Comparison of ENCODE assay signal across 10 cellular contexts in genomic region chr14:69059658-69060648, GRCh38.
A peak's percentile ranks its signal among the peaks of the same experiment; 100 is the strongest.
DNase-seq lines count a peak whose midpoint lies in the region; ATAC-seq, FAIRE-seq and TF ChIP-seq lines count a peak whose summit lies in the region.
"Had no signal": no experiment of that assay in that cellular context is flagged by ENCODE, and none has a peak within 500 bp of the region (broad histone marks: within the 10 kb centered on the region; RNA-seq: fewer than 3 reads in every experiment).

No MANE protein-coding gene starts in this region.

- no peak overlapping the region for H3K4me3 ChIP-seq in AG10803 (ENCODE audit: low read length)
- no peak overlapping the region for H3K4me3 ChIP-seq in fibroblast of lung (replicated peaks in 1 of 4; ENCODE audit: control extremely low read depth in 1 of 4, insufficient read depth in 1 of 4, low read depth in 3 of 4, low read length in 4 of 4)

- H3K27ac ChIP-seq in fibroblast of lung (ENCODE audit: insufficient read depth, low read length): peak overlapping the region; percentile 24

- H3K4me1 ChIP-seq in fibroblast of lung (ENCODE audit: control insufficient read depth, extremely low read depth, insufficient read depth, low read length): peaks cover 3% of the 10 kb centered on the region

- no peaks in the 10 kb centered on the region for H3K27me3 ChIP-seq in fibroblast of lung (ENCODE audit: control insufficient read depth, insufficient read depth, low read length)

- H3K79me2 ChIP-seq in fibroblast of lung (ENCODE audit: control insufficient read depth, insufficient read depth, low read length): no peaks in the 10 kb centered on the region

- H3K4me2 ChIP-seq in fibroblast of lung (ENCODE audit: extremely low read depth, insufficient read depth, low read length): no peak overlapping the region

- TF ChIP-seq CTCF in AG10803 (conservative IDR thresholded peaks at IDR 0.05; ENCODE audit: low read length) (peak; percentile 17), fibroblast of lung (conservative IDR thresholded peaks at IDR 0.05 in 1 of 2, IDR thresholded peaks at IDR 0.05 in 1 of 2; ENCODE audit: low read depth in 1 of 2, low read length in 2 of 2) (peak in 1 of 2 donors; percentile 11)

- no peak overlapping the region for H2AFZ ChIP-seq in fibroblast of lung (ENCODE audit: low read length)

- no peak overlapping the region for H3K9ac ChIP-seq in fibroblast of lung (ENCODE audit: insufficient read depth, low read length)

- no peak for FAIRE-seq in RCC 7860 (lab: Jason Lieb, UNC)

- H3K9me3 ChIP-seq in fibroblast of lung (ENCODE audit: control insufficient read depth, insufficient read depth, low read depth, low read length): no peaks in the 10 kb centered on the region

- peak; percentile 91 for DNase-seq in AG10803 (ENCODE audit: low read depth)
- peak; percentile 77 for DNase-seq in RCC 7860 (ENCODE audit: low spot score)
- DNase-seq in fibroblast of lung (ENCODE audit: low read depth in 2 of 2): peak; percentile 93 to 98
- peak; percentile 99 for DNase-seq in non-pigmented ciliary epithelial cell (ENCODE audit: low read depth)
- no peak for DNase-seq in GOT3 (lab: John Stamatoyannopoulos, UW)
- DNase-seq in D341Med (ENCODE audit: low spot score): no peak
- DNase-seq: activated effector memory CD4-positive, alpha-beta T cell treated with Interleukin-2 at 50 U/mL for 16 hours; immature natural killer cell had no signal

- ATAC-seq in GM18519 (IDR thresholded peaks at IDR 0.05; ENCODE audit: low FRiP score, unreplicated experiment) (no peak), HG03521 (IDR thresholded peaks at IDR 0.05; ENCODE audit: unreplicated experiment) (no peak)

- no peaks in the 10 kb centered on the region for H4K20me1 ChIP-seq in fibroblast of lung (ENCODE audit: control insufficient read depth, extremely low read depth, insufficient read depth, low read length)

- peaks cover 7% of the 10 kb centered on the region for H3K36me3 ChIP-seq in fibroblast of lung (ENCODE audit: control insufficient read depth, insufficient read depth, low read length)

Comparison
In these comparisons a context has a peak if more than half of its experiments do, and no peak if none do; other contexts are left out.
1. DNase-seq: peak in AG10803 (single experiment), RCC 7860 (single experiment), fibroblast of lung (2 of 2) and non-pigmented ciliary epithelial cell (single experiment); none in GOT3 (single experiment) and D341Med (single experiment).